1 cellular context compared by ENCODE assay signal in genomic region chr14:52791204-52792096, GRCh38.
TF ChIP-seq lines count a peak whose summit lies in the region.

Gene GNPNAT1 (minus strand): TSS chr14:52791607. CDS start chr14:52784650, 6,957 bp downstream.

TF ChIP-seq in HepG2, 621 proteins besides CTCF, POLR2A, EP300 and RAD21 (continued from another document and continues in another):
- 0 out of 2 replicates have a peak, but pooled peaks have one; percentile 24 for TF ChIP-seq HNF4G (IDR thresholded peaks at IDR 0.05; ENCODE audit: borderline replicate concordance, low read depth, low read length)
- no peak for TF ChIP-seq HNF4G (CRISPR knock-in tag; IDR thresholded peaks at IDR 0.05; ENCODE audit: borderline replicate concordance, low read depth)
- TF ChIP-seq ZNF484 (CRISPR knock-in tag; IDR thresholded peaks at IDR 0.05; ENCODE audit: borderline replicate concordance, low read depth) = peak; percentile 86; the same call in 1 of the 2 replicates
- TF ChIP-seq KMT2B (CRISPR knock-in tag; IDR thresholded peaks at IDR 0.05) = no peak; the same call in none of the 2 replicates
- TF ChIP-seq, protein P1, sequence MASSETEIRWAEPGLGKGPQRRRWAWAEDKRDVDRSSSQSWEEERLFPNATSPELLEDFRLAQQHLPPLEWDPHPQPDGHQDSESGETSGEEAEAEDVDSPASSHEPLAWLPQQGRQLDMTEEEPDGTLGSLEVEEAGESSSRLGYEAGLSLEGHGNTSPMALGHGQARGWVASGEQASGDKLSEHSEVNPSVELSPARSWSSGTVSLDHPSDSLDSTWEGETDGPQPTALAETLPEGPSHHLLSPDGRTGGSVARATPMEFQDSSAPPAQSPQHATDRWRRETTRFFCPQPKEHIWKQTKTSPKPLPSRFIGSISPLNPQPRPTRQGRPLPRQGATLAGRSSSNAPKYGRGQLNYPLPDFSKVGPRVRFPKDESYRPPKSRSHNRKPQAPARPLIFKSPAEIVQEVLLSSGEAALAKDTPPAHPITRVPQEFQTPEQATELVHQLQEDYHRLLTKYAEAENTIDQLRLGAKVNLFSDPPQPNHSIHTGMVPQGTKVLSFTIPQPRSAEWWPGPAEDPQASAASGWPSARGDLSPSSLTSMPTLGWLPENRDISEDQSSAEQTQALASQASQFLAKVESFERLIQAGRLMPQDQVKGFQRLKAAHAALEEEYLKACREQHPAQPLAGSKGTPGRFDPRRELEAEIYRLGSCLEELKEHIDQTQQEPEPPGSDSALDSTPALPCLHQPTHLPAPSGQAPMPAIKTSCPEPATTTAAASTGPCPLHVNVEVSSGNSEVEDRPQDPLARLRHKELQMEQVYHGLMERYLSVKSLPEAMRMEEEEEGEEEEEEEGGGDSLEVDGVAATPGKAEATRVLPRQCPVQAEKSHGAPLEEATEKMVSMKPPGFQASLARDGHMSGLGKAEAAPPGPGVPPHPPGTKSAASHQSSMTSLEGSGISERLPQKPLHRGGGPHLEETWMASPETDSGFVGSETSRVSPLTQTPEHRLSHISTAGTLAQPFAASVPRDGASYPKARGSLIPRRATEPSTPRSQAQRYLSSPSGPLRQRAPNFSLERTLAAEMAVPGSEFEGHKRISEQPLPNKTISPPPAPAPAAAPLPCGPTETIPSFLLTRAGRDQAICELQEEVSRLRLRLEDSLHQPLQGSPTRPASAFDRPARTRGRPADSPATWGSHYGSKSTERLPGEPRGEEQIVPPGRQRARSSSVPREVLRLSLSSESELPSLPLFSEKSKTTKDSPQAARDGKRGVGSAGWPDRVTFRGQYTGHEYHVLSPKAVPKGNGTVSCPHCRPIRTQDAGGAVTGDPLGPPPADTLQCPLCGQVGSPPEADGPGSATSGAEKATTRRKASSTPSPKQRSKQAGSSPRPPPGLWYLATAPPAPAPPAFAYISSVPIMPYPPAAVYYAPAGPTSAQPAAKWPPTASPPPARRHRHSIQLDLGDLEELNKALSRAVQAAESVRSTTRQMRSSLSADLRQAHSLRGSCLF (CRISPR knock-in tag; IDR thresholded peaks at IDR 0.05; ENCODE audit: borderline replicate concordance) = no peak; the same call in 1 of the 2 replicates
- TF ChIP-seq NFYC (CRISPR knock-in tag; IDR thresholded peaks at IDR 0.05) = no peak
- TF ChIP-seq POGK (CRISPR knock-in tag; conservative IDR thresholded peaks at IDR 0.05) = peak; percentile 95
- TF ChIP-seq SRSF4 (IDR thresholded peaks at IDR 0.05; ENCODE audit: low read depth, low read length, poor library complexity, severe bottlenecking) = no peak
- TF ChIP-seq, protein P2, sequence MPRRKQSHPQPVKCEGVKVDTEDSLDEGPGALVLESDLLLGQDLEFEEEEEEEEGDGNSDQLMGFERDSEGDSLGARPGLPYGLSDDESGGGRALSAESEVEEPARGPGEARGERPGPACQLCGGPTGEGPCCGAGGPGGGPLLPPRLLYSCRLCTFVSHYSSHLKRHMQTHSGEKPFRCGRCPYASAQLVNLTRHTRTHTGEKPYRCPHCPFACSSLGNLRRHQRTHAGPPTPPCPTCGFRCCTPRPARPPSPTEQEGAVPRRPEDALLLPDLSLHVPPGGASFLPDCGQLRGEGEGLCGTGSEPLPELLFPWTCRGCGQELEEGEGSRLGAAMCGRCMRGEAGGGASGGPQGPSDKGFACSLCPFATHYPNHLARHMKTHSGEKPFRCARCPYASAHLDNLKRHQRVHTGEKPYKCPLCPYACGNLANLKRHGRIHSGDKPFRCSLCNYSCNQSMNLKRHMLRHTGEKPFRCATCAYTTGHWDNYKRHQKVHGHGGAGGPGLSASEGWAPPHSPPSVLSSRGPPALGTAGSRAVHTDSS (CRISPR knock-in tag; conservative IDR thresholded peaks at IDR 0.05) = no peak
- TF ChIP-seq ZNF264 (CRISPR knock-in tag; IDR thresholded peaks at IDR 0.05) = 0 out of 2 replicates have a peak, but pooled peaks have one; percentile 28
- no peak for TF ChIP-seq BCL6 (CRISPR knock-in tag; IDR thresholded peaks at IDR 0.05)
- peak; percentile 89 for TF ChIP-seq ZNF142 (CRISPR knock-in tag; IDR thresholded peaks at IDR 0.05)
- TF ChIP-seq ZNF432 (CRISPR knock-in tag; IDR thresholded peaks at IDR 0.05; ENCODE audit: borderline replicate concordance) = no peak
- TF ChIP-seq, protein P3, sequence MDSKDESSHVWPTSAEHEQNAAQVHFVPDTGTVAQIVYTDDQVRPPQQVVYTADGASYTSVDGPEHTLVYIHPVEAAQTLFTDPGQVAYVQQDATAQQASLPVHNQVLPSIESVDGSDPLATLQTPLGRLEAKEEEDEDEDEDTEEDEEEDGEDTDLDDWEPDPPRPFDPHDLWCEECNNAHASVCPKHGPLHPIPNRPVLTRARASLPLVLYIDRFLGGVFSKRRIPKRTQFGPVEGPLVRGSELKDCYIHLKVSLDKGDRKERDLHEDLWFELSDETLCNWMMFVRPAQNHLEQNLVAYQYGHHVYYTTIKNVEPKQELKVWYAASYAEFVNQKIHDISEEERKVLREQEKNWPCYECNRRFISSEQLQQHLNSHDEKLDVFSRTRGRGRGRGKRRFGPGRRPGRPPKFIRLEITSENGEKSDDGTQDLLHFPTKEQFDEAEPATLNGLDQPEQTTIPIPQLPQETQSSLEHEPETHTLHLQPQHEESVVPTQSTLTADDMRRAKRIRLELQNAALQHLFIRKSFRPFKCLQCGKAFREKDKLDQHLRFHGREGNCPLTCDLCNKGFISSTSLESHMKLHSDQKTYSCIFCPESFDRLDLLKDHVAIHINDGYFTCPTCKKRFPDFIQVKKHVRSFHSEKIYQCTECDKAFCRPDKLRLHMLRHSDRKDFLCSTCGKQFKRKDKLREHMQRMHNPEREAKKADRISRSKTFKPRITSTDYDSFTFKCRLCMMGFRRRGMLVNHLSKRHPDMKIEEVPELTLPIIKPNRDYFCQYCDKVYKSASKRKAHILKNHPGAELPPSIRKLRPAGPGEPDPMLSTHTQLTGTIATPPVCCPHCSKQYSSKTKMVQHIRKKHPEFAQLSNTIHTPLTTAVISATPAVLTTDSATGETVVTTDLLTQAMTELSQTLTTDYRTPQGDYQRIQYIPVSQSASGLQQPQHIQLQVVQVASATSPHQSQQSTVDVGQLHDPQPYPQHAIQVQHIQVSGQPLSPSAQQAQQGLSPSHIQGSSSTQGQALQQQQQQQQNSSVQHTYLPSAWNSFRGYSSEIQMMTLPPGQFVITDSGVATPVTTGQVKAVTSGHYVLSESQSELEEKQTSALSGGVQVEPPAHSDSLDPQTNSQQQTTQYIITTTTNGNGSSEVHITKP (CRISPR knock-in tag; IDR thresholded peaks at IDR 0.05; ENCODE audit: low read depth) = no peak
- peak; percentile 89; the same call in 1 of the 2 replicates for TF ChIP-seq MYC (CRISPR knock-in tag; IDR thresholded peaks at IDR 0.05; ENCODE audit: borderline replicate concordance)
- peak; percentile 88 for TF ChIP-seq HNRNPK (IDR thresholded peaks at IDR 0.05; ENCODE audit: low read depth, low read length, poor library complexity, severe bottlenecking)
- peak; percentile 14; the same call in 1 of the 2 replicates for TF ChIP-seq ZNF816 (CRISPR knock-in tag; IDR thresholded peaks at IDR 0.05; ENCODE audit: borderline replicate concordance)
- peak; percentile 88; the same call in 1 of the 2 replicates for TF ChIP-seq ZNF570 (CRISPR knock-in tag; IDR thresholded peaks at IDR 0.05; ENCODE audit: borderline replicate concordance)
- TF ChIP-seq AKAP8 (CRISPR knock-in tag; IDR thresholded peaks at IDR 0.05) = peak; percentile 57; the same call in 1 of the 2 replicates
- TF ChIP-seq SAFB2 (CRISPR knock-in tag; IDR thresholded peaks at IDR 0.05; ENCODE audit: borderline replicate concordance, low read depth) = peak; percentile 90; the same call in 1 of the 2 replicates
- no peak for TF ChIP-seq MTA3 (CRISPR knock-in tag; IDR thresholded peaks at IDR 0.05)
- TF ChIP-seq ZNF510 (CRISPR knock-in tag; IDR thresholded peaks at IDR 0.05; ENCODE audit: low read depth) = peak; percentile 81
- no peak for TF ChIP-seq SP1 (IDR thresholded peaks at IDR 0.05)
- peak; percentile 73 for TF ChIP-seq SP1 (CRISPR knock-in tag; IDR thresholded peaks at IDR 0.05)
- TF ChIP-seq XBP1 (CRISPR knock-in tag; IDR thresholded peaks at IDR 0.05) = no peak
- no peak for TF ChIP-seq SRF (IDR thresholded peaks at IDR 0.05; ENCODE audit: low read depth, low read length)
- TF ChIP-seq MTF1 (CRISPR knock-in tag; IDR thresholded peaks at IDR 0.05) = no peak
- peak; percentile 10; the same call in 1 of the 2 replicates for TF ChIP-seq KDM6A (CRISPR knock-in tag; IDR thresholded peaks at IDR 0.05; ENCODE audit: low read depth)
- TF ChIP-seq, protein P4, sequence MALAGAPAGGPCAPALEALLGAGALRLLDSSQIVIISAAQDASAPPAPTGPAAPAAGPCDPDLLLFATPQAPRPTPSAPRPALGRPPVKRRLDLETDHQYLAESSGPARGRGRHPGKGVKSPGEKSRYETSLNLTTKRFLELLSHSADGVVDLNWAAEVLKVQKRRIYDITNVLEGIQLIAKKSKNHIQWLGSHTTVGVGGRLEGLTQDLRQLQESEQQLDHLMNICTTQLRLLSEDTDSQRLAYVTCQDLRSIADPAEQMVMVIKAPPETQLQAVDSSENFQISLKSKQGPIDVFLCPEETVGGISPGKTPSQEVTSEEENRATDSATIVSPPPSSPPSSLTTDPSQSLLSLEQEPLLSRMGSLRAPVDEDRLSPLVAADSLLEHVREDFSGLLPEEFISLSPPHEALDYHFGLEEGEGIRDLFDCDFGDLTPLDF (CRISPR knock-in tag; IDR thresholded peaks at IDR 0.05) = peak; percentile 37
- no peak for TF ChIP-seq ZNF382 (CRISPR knock-in tag; IDR thresholded peaks at IDR 0.05; ENCODE audit: borderline replicate concordance)
- no peak for TF ChIP-seq IKZF1 (IDR thresholded peaks at IDR 0.05)
- TF ChIP-seq ELF1 (CRISPR knock-in tag; IDR thresholded peaks at IDR 0.05) = peak; percentile 46; the same call in 1 of the 2 replicates
- TF ChIP-seq GTF2F1 (IDR thresholded peaks at IDR 0.05; ENCODE audit: low read length) = no peak
- no peak for TF ChIP-seq THYN1 (CRISPR knock-in tag; IDR thresholded peaks at IDR 0.05; ENCODE audit: borderline replicate concordance, low read depth)
- no peak for TF ChIP-seq RBM22 (optimal IDR thresholded peaks at IDR 0.05; ENCODE audit: low read length)
- TF ChIP-seq, protein P5, sequence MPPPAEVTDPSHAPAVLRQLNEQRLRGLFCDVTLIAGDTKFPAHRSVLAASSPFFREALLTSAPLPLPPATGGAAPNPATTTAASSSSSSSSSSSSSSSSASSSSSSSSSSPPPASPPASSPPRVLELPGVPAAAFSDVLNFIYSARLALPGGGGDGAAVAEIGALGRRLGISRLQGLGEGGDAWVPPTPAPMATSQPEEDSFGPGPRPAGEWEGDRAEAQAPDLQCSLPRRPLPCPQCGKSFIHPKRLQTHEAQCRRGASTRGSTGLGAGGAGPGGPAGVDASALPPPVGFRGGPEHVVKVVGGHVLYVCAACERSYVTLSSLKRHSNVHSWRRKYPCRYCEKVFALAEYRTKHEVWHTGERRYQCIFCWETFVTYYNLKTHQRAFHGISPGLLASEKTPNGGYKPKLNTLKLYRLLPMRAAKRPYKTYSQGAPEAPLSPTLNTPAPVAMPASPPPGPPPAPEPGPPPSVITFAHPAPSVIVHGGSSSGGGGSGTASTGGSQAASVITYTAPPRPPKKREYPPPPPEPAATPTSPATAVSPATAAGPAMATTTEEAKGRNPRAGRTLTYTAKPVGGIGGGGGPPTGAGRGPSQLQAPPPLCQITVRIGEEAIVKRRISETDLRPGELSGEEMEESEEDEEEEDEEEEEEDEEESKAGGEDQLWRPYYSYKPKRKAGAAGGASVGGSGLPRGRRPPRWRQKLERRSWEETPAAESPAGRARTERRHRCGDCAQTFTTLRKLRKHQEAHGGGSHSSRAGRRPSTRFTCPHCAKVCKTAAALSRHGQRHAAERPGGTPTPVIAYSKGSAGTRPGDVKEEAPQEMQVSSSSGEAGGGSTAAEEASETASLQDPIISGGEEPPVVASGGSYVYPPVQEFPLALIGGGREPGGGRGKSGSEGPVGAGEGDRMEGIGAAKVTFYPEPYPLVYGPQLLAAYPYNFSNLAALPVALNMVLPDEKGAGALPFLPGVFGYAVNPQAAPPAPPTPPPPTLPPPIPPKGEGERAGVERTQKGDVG (CRISPR knock-in tag; IDR thresholded peaks at IDR 0.05; ENCODE audit: borderline replicate concordance) = no peak
